11 cellular contexts compared by ENCODE assay signal in genomic region chr10:91634898-91635297, GRCh38.
"Had no signal": no experiment of that assay in that cellular context is flagged by ENCODE, and none has a peak within 500 bp of the region (broad histone marks: within the 10 kb centered on the region; RNA-seq: fewer than 3 reads in every experiment).

No MANE protein-coding gene starts in this region.

- H3K27ac Mint-ChIP-seq: activated naive CD4-positive, alpha-beta T cell treated with anti-CD3 and anti-CD28 coated beads, Interleukin-2, amount 50 U/mL, for 24 hours; activated T-cell treated with anti-CD3 and anti-CD28 coated beads, Interleukin-2, amount 50 U/mL, for 72 hours; progenitor cell of endocrine pancreas; T-helper 1 cell treated with Interleukin-12 subunit alpha and Interleukin-12 subunit beta and Interleukin-4 antibody, amounts not matched to agents 30 μg/mL and 1 μg/mL, for 36 hours had no signal

- H3K9me3 Mint-ChIP-seq: activated naive CD4-positive, alpha-beta T cell treated with anti-CD3 and anti-CD28 coated beads, Interleukin-2, amount 50 U/mL, for 24 hours; activated T-cell treated with anti-CD3 and anti-CD28 coated beads, Interleukin-2, amount 50 U/mL, for 72 hours; T-helper 1 cell treated with Interleukin-12 subunit alpha and Interleukin-12 subunit beta and Interleukin-4 antibody, amounts not matched to agents 30 μg/mL and 1 μg/mL, for 36 hours had no signal

- H3K36me3 Mint-ChIP-seq: activated naive CD4-positive, alpha-beta T cell treated with anti-CD3 and anti-CD28 coated beads, Interleukin-2, amount 50 U/mL, for 24 hours had no signal

- H3K9me3 ChIP-seq: esophagus squamous epithelium, right atrium auricular region, transverse colon had no signal

- H3K36me3 ChIP-seq: transverse colon had no signal

- H3K4me2 ChIP-seq: smooth muscle cell had no signal

- H3K27me3 ChIP-seq: cardiac muscle cell, right atrium auricular region had no signal

- H3K4me3 ChIP-seq: cardiac muscle cell, esophagus squamous epithelium, right atrium auricular region, smooth muscle cell, transverse colon had no signal

- DNase-seq: activated CD4-positive, CD25-positive, alpha-beta regulatory T cell treated with anti-CD3 and anti-CD28 coated beads, Interleukin-2, amount 50 U/mL, for 72 hours; esophagus squamous epithelium; left ventricle myocardium superior had no signal

- H3K4me3 Mint-ChIP-seq: activated naive CD4-positive, alpha-beta T cell treated with anti-CD3 and anti-CD28 coated beads, Interleukin-2, amount 50 U/mL, for 24 hours; activated T-cell treated with anti-CD3 and anti-CD28 coated beads, Interleukin-2, amount 50 U/mL, for 72 hours; T-helper 1 cell treated with Interleukin-12 subunit alpha and Interleukin-12 subunit beta and Interleukin-4 antibody, amounts not matched to agents 30 μg/mL and 1 μg/mL, for 36 hours had no signal
